Comparison of ENCODE assay signal across 8 cellular contexts in the genomic region with DNA sequence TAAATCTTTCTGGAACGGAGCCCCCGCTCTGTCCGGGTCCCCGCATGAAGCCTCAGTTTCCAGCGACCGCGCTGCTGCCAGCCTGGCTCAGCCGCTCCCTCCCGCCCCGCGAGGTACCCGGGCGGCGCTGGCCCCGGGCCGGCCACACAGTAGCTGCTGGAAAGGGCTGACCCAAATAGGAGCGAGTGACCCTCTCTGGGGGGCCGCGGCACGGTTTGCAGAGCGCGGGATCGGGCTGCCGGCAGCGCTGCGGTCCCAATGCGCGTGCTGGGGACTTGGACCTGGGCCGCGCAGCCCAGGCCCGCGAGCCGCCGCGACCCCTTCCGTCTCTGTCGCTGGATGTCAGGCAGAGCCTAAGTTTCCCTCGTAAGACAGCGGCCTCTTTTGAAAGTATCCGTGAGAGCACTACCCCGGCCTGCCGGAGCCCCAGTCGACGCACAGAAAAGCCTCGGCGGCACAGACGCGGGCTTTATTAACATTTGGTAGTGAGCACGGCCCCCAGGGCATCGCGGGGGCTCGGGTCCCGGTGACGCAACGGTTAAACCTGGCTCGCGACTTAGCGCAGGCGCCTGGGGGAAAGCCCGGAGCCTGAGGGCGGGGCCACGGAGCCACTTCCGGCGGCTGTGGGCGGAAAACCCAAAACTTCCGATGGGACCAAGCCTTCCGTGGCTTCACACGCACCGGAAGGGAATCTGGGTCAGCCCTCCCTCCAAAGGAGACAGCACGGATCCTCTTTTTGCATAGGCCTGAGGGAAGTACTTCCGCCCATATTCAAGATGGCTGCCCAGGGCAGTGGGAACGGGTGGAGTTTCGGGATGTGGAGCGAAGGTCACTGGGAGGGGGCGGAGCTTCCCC. TPM values are rescaled to one million over a fixed set of nuclear protein-coding genes. Genes with fewer than 3 reads are reported as not detected.
DNase-seq lines count a peak whose midpoint lies in the region; ATAC-seq and FAIRE-seq lines count a peak whose summit lies in the region.

No MANE protein-coding gene starts in this region.

- H3K9me3 ChIP-seq in GM23248 (ENCODE audit: low read depth) (no peaks in the 10 kb centered on the region), Karpas-422 (ENCODE audit: low read length) (no peaks in the 10 kb centered on the region)

- WGBS in GM23248 (ENCODE audit: low coverage in 1 of 2, low lambda C conversion rate in 2 of 2, missing lambda C conversion rate in 2 of 2), 2 experiments, result 1% methylated on average over 49 to 73 of the region's 75 CpGs

- H3K27me3 Mint-ChIP-seq in activated T-helper 1 cell treated with anti-CD3 and anti-CD28 coated beads, Interleukin-12 subunit alpha, Interleukin-12 subunit beta, Interleukin-2, Interleukin-4 antibody, amounts not matched to agents 30 ng/mL and 10 ng/mL and 1 ng/mL, durations not matched to agents 14 hours and 24 hours and 36 hours (ENCODE audit: insufficient read depth), result no peaks in the 10 kb centered on the region
- no peaks in the 10 kb centered on the region for H3K27me3 Mint-ChIP-seq in naive B cell

- intact Hi-C loops in activated T-helper 1 cell treated with anti-CD3 and anti-CD28 coated beads, Interleukin-12 subunit alpha, Interleukin-12 subunit beta, Interleukin-2, Interleukin-4 antibody, amounts not matched to agents 30 ng/mL and 10 ng/mL and 1 ng/mL, durations not matched to agents 14 hours and 24 hours and 36 hours (cut with micrococcal nuclease), result loop anchor here (1.0 kb wide), 9 partner anchors 16 to 82 kb away; partner anchors contain the start of genes DNAJC4, ESRRA, FERMT3 and FKBP2

- H3K4me3 ChIP-seq in GM23248 (peak overlapping the region; percentile 87), Karpas-422 (ENCODE audit: low read length) (peak overlapping the region; percentile 85)

- H3K79me2 ChIP-seq in GM23248 (ENCODE audit: insufficient read depth), result peaks cover 30% of the 10 kb centered on the region
- H3K79me2 ChIP-seq in Karpas-422 (ENCODE audit: low read length), result peaks cover 12% of the 10 kb centered on the region

- H3K36me3 Mint-ChIP-seq in activated T-helper 1 cell treated with anti-CD3 and anti-CD28 coated beads, Interleukin-12 subunit alpha, Interleukin-12 subunit beta, Interleukin-2, Interleukin-4 antibody, amounts not matched to agents 30 ng/mL and 10 ng/mL and 1 ng/mL, durations not matched to agents 14 hours and 24 hours and 36 hours (ENCODE audit: low read depth), result peaks cover 11% of the 10 kb centered on the region
- H3K36me3 Mint-ChIP-seq in naive B cell, result no peaks in the 10 kb centered on the region
- H3K36me3 Mint-ChIP-seq in stimulated activated effector memory CD8-positive, alpha-beta T cell treated with anti-CD3 and anti-CD28 coated beads, Interleukin-12 subunit alpha, Interleukin-12 subunit beta, amount 100 ng/mL, for 72 hours, result peaks cover 53% of the 10 kb centered on the region

- in situ Hi-C loops in GM23248 (cut with MboI), result no loop called here

- H3K27me3 ChIP-seq in GM23248 (replicated peaks; ENCODE audit: insufficient read depth) (no peaks in the 10 kb centered on the region), Karpas-422 (ENCODE audit: low read length) (no peaks in the 10 kb centered on the region)

- H3F3A ChIP-seq in GM23248 (ENCODE audit: insufficient read depth), result peaks cover 23% of the 10 kb centered on the region

- H3K4me1 ChIP-seq in GM23248 (ENCODE audit: insufficient read depth) (peaks cover 23% of the 10 kb centered on the region), Karpas-422 (ENCODE audit: low read length) (peaks cover 33% of the 10 kb centered on the region)

- H4K20me1 ChIP-seq in GM23248 (ENCODE audit: insufficient read depth) (no peaks in the 10 kb centered on the region), Karpas-422 (ENCODE audit: insufficient read depth, low read depth, low read length) (no peaks in the 10 kb centered on the region)

- peak; percentile 99 for DNase-seq in Daoy (ENCODE audit: low read depth)
- DNase-seq in GM23248, result peak; percentile 100
- DNase-seq in Karpas-422, result peak; percentile 99
- peak; percentile 98 for DNase-seq in RCC 7860 (ENCODE audit: low spot score)
- DNase-seq in activated T-helper 1 cell treated with anti-CD3 and anti-CD28 coated beads, Interleukin-12 subunit alpha, Interleukin-12 subunit beta, Interleukin-2, Interleukin-4 antibody, amounts not matched to agents 30 ng/mL and 10 ng/mL and 1 ng/mL, durations not matched to agents 14 hours and 24 hours and 36 hours (ENCODE audit: low spot score), result peak; percentile 98
- DNase-seq in fibroblast of gingiva (ENCODE audit: low read depth), result peak; percentile 100
- peak; percentile 97 for DNase-seq in naive B cell
- peak; percentile 95 to 99 for DNase-seq in stimulated activated effector memory CD8-positive, alpha-beta T cell treated with anti-CD3 and anti-CD28 coated beads, Interleukin-12 subunit alpha, Interleukin-12 subunit beta, amount 100 ng/mL, for 72 hours (ENCODE audit: low spot score in 2 of 2)

- H3K27ac Mint-ChIP-seq in activated T-helper 1 cell treated with anti-CD3 and anti-CD28 coated beads, Interleukin-12 subunit alpha, Interleukin-12 subunit beta, Interleukin-2, Interleukin-4 antibody, amounts not matched to agents 30 ng/mL and 10 ng/mL and 1 ng/mL, durations not matched to agents 14 hours and 24 hours and 36 hours, result peak overlapping the region; percentile 97
- H3K27ac Mint-ChIP-seq in naive B cell, result peak overlapping the region; percentile 95 to 99 (median 98)
- peak overlapping the region; percentile 99 for H3K27ac Mint-ChIP-seq in stimulated activated effector memory CD8-positive, alpha-beta T cell treated with anti-CD3 and anti-CD28 coated beads, Interleukin-12 subunit alpha, Interleukin-12 subunit beta, amount 100 ng/mL, for 72 hours

- H3K36me3 ChIP-seq in GM23248 (ENCODE audit: low read depth) (no peaks in the 10 kb centered on the region), Karpas-422 (ENCODE audit: insufficient read depth, low read length) (no peaks in the 10 kb centered on the region)

- H3K9ac ChIP-seq in GM23248 (peak overlapping the region; percentile 84), Karpas-422 (ENCODE audit: low read length) (peak overlapping the region; percentile 90)

- no peaks in the 10 kb centered on the region for H3K9me3 Mint-ChIP-seq in activated T-helper 1 cell treated with anti-CD3 and anti-CD28 coated beads, Interleukin-12 subunit alpha, Interleukin-12 subunit beta, Interleukin-2, Interleukin-4 antibody, amounts not matched to agents 30 ng/mL and 10 ng/mL and 1 ng/mL, durations not matched to agents 14 hours and 24 hours and 36 hours
- no peaks in the 10 kb centered on the region for H3K9me3 Mint-ChIP-seq in naive B cell
- no peaks in the 10 kb centered on the region for H3K9me3 Mint-ChIP-seq in stimulated activated effector memory CD8-positive, alpha-beta T cell treated with anti-CD3 and anti-CD28 coated beads, Interleukin-12 subunit alpha, Interleukin-12 subunit beta, amount 100 ng/mL, for 72 hours

- FAIRE-seq in RCC 7860 (lab: Jason Lieb, UNC), result peak; percentile 77

- peak overlapping the region; percentile 89 for H3K4me3 Mint-ChIP-seq in activated T-helper 1 cell treated with anti-CD3 and anti-CD28 coated beads, Interleukin-12 subunit alpha, Interleukin-12 subunit beta, Interleukin-2, Interleukin-4 antibody, amounts not matched to agents 30 ng/mL and 10 ng/mL and 1 ng/mL, durations not matched to agents 14 hours and 24 hours and 36 hours
- peak overlapping the region; percentile 94 to 98 (median 98) for H3K4me3 Mint-ChIP-seq in naive B cell
- H3K4me3 Mint-ChIP-seq in stimulated activated effector memory CD8-positive, alpha-beta T cell treated with anti-CD3 and anti-CD28 coated beads, Interleukin-12 subunit alpha, Interleukin-12 subunit beta, amount 100 ng/mL, for 72 hours, result peak overlapping the region; percentile 99

- H3K4me2 ChIP-seq in GM23248 (ENCODE audit: unreplicated experiment), result peak overlapping the region; percentile 83
- peak overlapping the region; percentile 92 for H3K4me2 ChIP-seq in Karpas-422 (ENCODE audit: low read depth, low read length, poor library complexity, severe bottlenecking)

- peak overlapping the region; percentile 62 for H2AFZ ChIP-seq in GM23248
- H2AFZ ChIP-seq in Karpas-422 (ENCODE audit: low read length), result peak overlapping the region; percentile 21; the same call in 1 of the 2 replicates

- H3K27ac ChIP-seq in GM23248 (peak overlapping the region; percentile 83), Karpas-422 (ENCODE audit: low read length) (peak overlapping the region; percentile 83)

- H3K9me2 ChIP-seq in GM23248 (ENCODE audit: insufficient read depth) (no peaks in the 10 kb centered on the region), Karpas-422 (replicated peaks; ENCODE audit: insufficient read depth, low read length) (no peaks in the 10 kb centered on the region)

- peak; percentile 68 to 70 for ATAC-seq in naive B cell (ENCODE audit: low read depth in 2 of 2)
- ATAC-seq in stimulated activated effector memory CD8-positive, alpha-beta T cell treated with anti-CD3 and anti-CD28 coated beads, Interleukin-12 subunit alpha, Interleukin-12 subunit beta, amount 100 ng/mL, for 72 hours, result peak; percentile 84

- H3K4me1 Mint-ChIP-seq in activated T-helper 1 cell treated with anti-CD3 and anti-CD28 coated beads, Interleukin-12 subunit alpha, Interleukin-12 subunit beta, Interleukin-2, Interleukin-4 antibody, amounts not matched to agents 30 ng/mL and 10 ng/mL and 1 ng/mL, durations not matched to agents 14 hours and 24 hours and 36 hours (ENCODE audit: low read depth), result peaks cover 31% of the 10 kb centered on the region
- peaks cover 18 to 36% (median 24%) of the 10 kb centered on the region in 3 donors for H3K4me1 Mint-ChIP-seq in naive B cell
- H3K4me1 Mint-ChIP-seq in stimulated activated effector memory CD8-positive, alpha-beta T cell treated with anti-CD3 and anti-CD28 coated beads, Interleukin-12 subunit alpha, Interleukin-12 subunit beta, amount 100 ng/mL, for 72 hours, result peaks cover 25% of the 10 kb centered on the region

RNA-seq across cellular contexts. Expression of gene BAD, which starts 14.9 kb away (rescaled TPM):
- total RNA-seq in Daoy (2014; rRNA removed; shearing (Covaris generic)), result 63.5 and 65.9 TPM in 2 replicates
- 94.8 and 170 TPM in 2 replicates for total RNA-seq in GM23248 (2014; rRNA removed; shearing (Covaris generic))
- 146 and 159 TPM in 2 replicates for polyA plus RNA-seq in GM23248 (2016; fragmentation: Nextera tagmentation; extraction: Ambion mirVana)
- 45.3 and 94.6 TPM in 2 replicates for total RNA-seq in Karpas-422 (2014; rRNA removed; shearing (Covaris generic); ENCODE audit: low replicate concordance)
- 30.1 and 38.0 TPM in 2 replicates for total RNA-seq in activated T-helper 1 cell treated with anti-CD3 and anti-CD28 coated beads, Interleukin-12 subunit alpha, Interleukin-12 subunit beta, Interleukin-2, Interleukin-4 antibody, amounts not matched to agents 30 ng/mL and 10 ng/mL and 1 ng/mL, durations not matched to agents 14 hours and 24 hours and 36 hours
- polyA plus RNA-seq in naive B cell (ENCODE audit: low read depth in 6 of 6), result 10 to 100 TPM; 45.5 to 72.8 (median 52.8) TPM

RNA-seq across cellular contexts. Expression of gene GPR137, which starts 16.0 kb away (rescaled TPM):
- total RNA-seq in Daoy (2014; rRNA removed; shearing (Covaris generic)), result 14.3 and 24.6 TPM in 2 replicates
- 20.9 and 37.6 TPM in 2 replicates for total RNA-seq in GM23248 (2014; rRNA removed; shearing (Covaris generic))
- polyA plus RNA-seq in GM23248 (2016; fragmentation: Nextera tagmentation; extraction: Ambion mirVana), result 35.7 and 37.0 TPM in 2 replicates
- total RNA-seq in Karpas-422 (2014; rRNA removed; shearing (Covaris generic); ENCODE audit: low replicate concordance), result 10.8 and 14.2 TPM in 2 replicates
- 35.3 and 41.8 TPM in 2 replicates for total RNA-seq in activated T-helper 1 cell treated with anti-CD3 and anti-CD28 coated beads, Interleukin-12 subunit alpha, Interleukin-12 subunit beta, Interleukin-2, Interleukin-4 antibody, amounts not matched to agents 30 ng/mL and 10 ng/mL and 1 ng/mL, durations not matched to agents 14 hours and 24 hours and 36 hours
- 10 to 100 TPM; 17.3 to 35.5 (median 21.0) TPM for polyA plus RNA-seq in naive B cell (ENCODE audit: low read depth in 6 of 6)

RNA-seq across cellular contexts. Expression of gene PLCB3, which starts 18.3 kb away (rescaled TPM):
- total RNA-seq in Daoy (2014; rRNA removed; shearing (Covaris generic)), result 11.5 and 13.2 TPM in 2 replicates
- 32.7 and 41.7 TPM in 2 replicates for total RNA-seq in GM23248 (2014; rRNA removed; shearing (Covaris generic))
- polyA plus RNA-seq in GM23248 (2016; fragmentation: Nextera tagmentation; extraction: Ambion mirVana) (6.5 and 7.5 TPM in 2 replicates), naive B cell (ENCODE audit: low read depth in 6 of 6) (under 1 TPM in 5 of 6 donors, not detected in 1; 0.12 to 0.55 (median 0.21) TPM)
- 5.7 and 12.7 TPM in 2 replicates for total RNA-seq in Karpas-422 (2014; rRNA removed; shearing (Covaris generic); ENCODE audit: low replicate concordance)
- total RNA-seq in activated T-helper 1 cell treated with anti-CD3 and anti-CD28 coated beads, Interleukin-12 subunit alpha, Interleukin-12 subunit beta, Interleukin-2, Interleukin-4 antibody, amounts not matched to agents 30 ng/mL and 10 ng/mL and 1 ng/mL, durations not matched to agents 14 hours and 24 hours and 36 hours, result 13.4 and 14.2 TPM in 2 replicates

RNA-seq across cellular contexts. Expression of gene KCNK4, which starts 21.5 kb away (rescaled TPM):
- total RNA-seq in Daoy (2014; rRNA removed; shearing (Covaris generic)), result 0.23 TPM in 1 of 2 replicates, not detected in the other
- total RNA-seq in GM23248 (2014; rRNA removed; shearing (Covaris generic)), result not detected in 2 replicates
- polyA plus RNA-seq in GM23248 (2016; fragmentation: Nextera tagmentation; extraction: Ambion mirVana) (0.13 TPM in 1 of 2 replicates, not detected in the other), naive B cell (ENCODE audit: low read depth in 6 of 6) (not detected)
- not detected in 2 replicates for total RNA-seq in Karpas-422 (2014; rRNA removed; shearing (Covaris generic); ENCODE audit: low replicate concordance)
- 0.16 and 0.29 TPM in 2 replicates for total RNA-seq in activated T-helper 1 cell treated with anti-CD3 and anti-CD28 coated beads, Interleukin-12 subunit alpha, Interleukin-12 subunit beta, Interleukin-2, Interleukin-4 antibody, amounts not matched to agents 30 ng/mL and 10 ng/mL and 1 ng/mL, durations not matched to agents 14 hours and 24 hours and 36 hours

RNA-seq across cellular contexts. Expression of gene PPP1R14B, which starts 22.9 kb away (rescaled TPM):
- 414 and 421 TPM in 2 replicates for total RNA-seq in Daoy (2014; rRNA removed; shearing (Covaris generic))
- total RNA-seq in GM23248 (2014; rRNA removed; shearing (Covaris generic)), result 231 and 239 TPM in 2 replicates
- polyA plus RNA-seq in GM23248 (2016; fragmentation: Nextera tagmentation; extraction: Ambion mirVana), result 115 and 150 TPM in 2 replicates
- 111 and 256 TPM in 2 replicates for total RNA-seq in Karpas-422 (2014; rRNA removed; shearing (Covaris generic); ENCODE audit: low replicate concordance)
- 238 and 248 TPM in 2 replicates for total RNA-seq in activated T-helper 1 cell treated with anti-CD3 and anti-CD28 coated beads, Interleukin-12 subunit alpha, Interleukin-12 subunit beta, Interleukin-2, Interleukin-4 antibody, amounts not matched to agents 30 ng/mL and 10 ng/mL and 1 ng/mL, durations not matched to agents 14 hours and 24 hours and 36 hours
- polyA plus RNA-seq in naive B cell (ENCODE audit: low read depth in 6 of 6), result 10 to 100 TPM; 21.2 to 49.9 (median 40.3) TPM

Comparison
In these comparisons a context has a peak if more than half of its experiments do, and no peak if none do; other contexts are left out.
1. Peak in every context shown above with its lines: DNase-seq, ATAC-seq, H3K4me3 ChIP-seq and H3K27ac ChIP-seq.